8 cellular contexts compared by ENCODE assay signal in genomic region chr20:50790651-50791277, GRCh38. TPM values are rescaled to one million over a fixed set of nuclear protein-coding genes. Genes with fewer than 3 reads are reported as not detected.
DNase-seq lines count a peak whose midpoint lies in the region; ATAC-seq and TF ChIP-seq lines count a peak whose summit lies in the region.

No MANE protein-coding gene starts in this region.

- H3K4me3 ChIP-seq in choroid plexus epithelial cell (ENCODE audit: low read depth, low read length), result peak overlapping the region; percentile 26

- TF ChIP-seq CTCF in choroid plexus epithelial cell (conservative IDR thresholded peaks at IDR 0.05; ENCODE audit: low read depth, low read length), result peak; percentile 85

- in situ Hi-C loops in ACHN (cut with HindIII; ENCODE audit: low pct_ligation_motif_present, low pct_unique_long_range_greater_than_20kb, low sequenced_read_pairs), result no loop called here

- intact Hi-C loops in left colon (cut with DNase I, micrococcal nuclease), result loop anchor here in 1 of 2 donors (5.0 kb wide), 1 partner anchor 142 kb away; the partner anchor contains the start of gene ADNP

- ATAC-seq in GM18511 (IDR thresholded peaks at IDR 0.05; ENCODE audit: unreplicated experiment), result peak; percentile 57
- ATAC-seq in HG03060 (IDR thresholded peaks at IDR 0.05; ENCODE audit: low read depth, unreplicated experiment), result peak; percentile 45
- peak; percentile 88 for ATAC-seq in left colon

- DNase-seq in ACHN (peak; percentile 87), NCI-H2227 treated with DMSO at 0.1 percent for 48 hours (lab: John Stamatoyannopoulos, UW) (peak; percentile 75), choroid plexus epithelial cell (ENCODE audit: low read depth) (peak; percentile 94), left colon (peak; percentile 92 to 93)
- peak; percentile 71 for DNase-seq in activated CD4-positive, CD25-positive, alpha-beta regulatory T cell treated with anti-CD3 and anti-CD28 coated beads, Interleukin-2, amount 50 U/mL, for 72 hours
- DNase-seq in stimulated activated CD4-positive, alpha-beta T cell treated with anti-CD3 and anti-CD28 coated beads, Interleukin-1b, Interleukin-23, amount 100 ng/mL, for 48 hours, result peak; percentile 86

RNA-seq across cellular contexts. Expression of gene BCAS4, which starts 4.1 kb away (rescaled TPM):
- 1 to 10 TPM in 1 of 2 donors, under 1 TPM in 1; 0.85 to 2.8 TPM for total RNA-seq in left colon

RNA-seq across cellular contexts. Expression of gene PARD6B, which starts 59.4 kb away (rescaled TPM):
- total RNA-seq in left colon, result 10 to 100 TPM; 19.8 to 38.4 TPM

Comparison
In these comparisons a context has a peak if more than half of its experiments do, and no peak if none do; other contexts are left out.
1. Peak in every context shown above with its lines: DNase-seq, ATAC-seq and H3K4me3 ChIP-seq.